ENCODE assay signal across 8 cellular contexts in genomic region chr17:73342057-73342522, GRCh38. TPM values are rescaled to one million over a fixed set of nuclear protein-coding genes. Genes with fewer than 3 reads are reported as not detected.
DNase-seq lines count a peak whose midpoint lies in the region; ATAC-seq and TF ChIP-seq lines count a peak whose summit lies in the region.

No MANE protein-coding gene starts in this region.

- WGBS in ectodermal cell, 2 experiments, result 6 to 7% methylated on average over 12 of the region's 12 CpGs

- H3K27me3 ChIP-seq in ectodermal cell (ENCODE audit: control insufficient read depth, insufficient read depth, low read length, poor library complexity, severe bottlenecking) (no peaks in the 10 kb centered on the region), upper lobe of right lung (no peaks in the 10 kb centered on the region)

- H3K36me3 ChIP-seq in ectodermal cell (ENCODE audit: control insufficient read depth, insufficient read depth, low read length), result peaks cover 7% of the 10 kb centered on the region
- H3K36me3 ChIP-seq in upper lobe of right lung, result no peaks in the 10 kb centered on the region

- no peaks in the 10 kb centered on the region for H3K9me3 ChIP-seq in ectodermal cell (ENCODE audit: control insufficient read depth, low read length)
- H3K9me3 ChIP-seq in upper lobe of right lung, result no peaks in the 10 kb centered on the region

- TF ChIP-seq CTCF in upper lobe of right lung (IDR thresholded peaks at IDR 0.05) (no peak), GM20000 (IDR thresholded peaks at IDR 0.05; ENCODE audit: extremely low read depth, missing control alignments) (no peak)

- DNase-seq in AG08395 (ENCODE audit: low spot score) (peak; percentile 69), NCI-H2171 treated with DMSO at 0.1 percent for 48 hours (lab: John Stamatoyannopoulos, UW) (peak; percentile 88), lung microvascular endothelial cell (ENCODE audit: low read depth in 2 of 2) (peak; percentile 59 to 82), upper lobe of right lung (peak; percentile 76), HuH-7 (ENCODE audit: low spot score) (no peak), GM20000 (ENCODE audit: low spot score) (no peak)

- peak; percentile 57 for ATAC-seq in upper lobe of right lung
- ATAC-seq in HG03025 (IDR thresholded peaks at IDR 0.05; ENCODE audit: low FRiP score, unreplicated experiment), result no peak

- H3K4me1 ChIP-seq in ectodermal cell (ENCODE audit: control insufficient read depth, insufficient read depth, low read length) (peaks cover 48% of the 10 kb centered on the region), upper lobe of right lung (peaks cover 6% of the 10 kb centered on the region)

- H3K27ac ChIP-seq in ectodermal cell (ENCODE audit: insufficient read depth, low read depth, low read length, poor library complexity, severe bottlenecking), result peak overlapping the region; percentile 93
- H3K27ac ChIP-seq in upper lobe of right lung, result no peak overlapping the region

- no peak overlapping the region for H3K4me3 ChIP-seq in ectodermal cell (ENCODE audit: insufficient read depth, low read depth, low read length)
- no peak overlapping the region for H3K4me3 ChIP-seq in upper lobe of right lung

- intact Hi-C loops in upper lobe of right lung (cut with DNase I), result no loop called here

RNA-seq across cellular contexts. Expression of gene CDC42EP4, which starts 30.3 kb away (rescaled TPM):
- polyA plus RNA-seq in ectodermal cell (2013, experiment 1 of 4), result 19.0 TPM
- polyA plus RNA-seq in ectodermal cell (2013, experiment 2 of 4), result 19.0 TPM
- polyA plus RNA-seq in ectodermal cell (2013, experiment 3 of 4), result 20.0 TPM
- polyA plus RNA-seq in ectodermal cell (2013, experiment 4 of 4), result 21.2 TPM
- 3.8 and 7.2 TPM in 2 replicates for total RNA-seq in lung microvascular endothelial cell
- total RNA-seq in upper lobe of right lung, result 59.0 TPM

Comparison
In these comparisons a context has a peak if more than half of its experiments do, and no peak if none do; other contexts are left out.
1. DNase-seq: peak in AG08395 (single experiment), NCI-H2171 treated with DMSO at 0.1 percent for 48 hours (single experiment), lung microvascular endothelial cell (2 of 2) and upper lobe of right lung (single experiment); none in HuH-7 (single experiment) and GM20000 (single experiment).